26 cellular contexts compared by ENCODE assay signal in the genomic region with DNA sequence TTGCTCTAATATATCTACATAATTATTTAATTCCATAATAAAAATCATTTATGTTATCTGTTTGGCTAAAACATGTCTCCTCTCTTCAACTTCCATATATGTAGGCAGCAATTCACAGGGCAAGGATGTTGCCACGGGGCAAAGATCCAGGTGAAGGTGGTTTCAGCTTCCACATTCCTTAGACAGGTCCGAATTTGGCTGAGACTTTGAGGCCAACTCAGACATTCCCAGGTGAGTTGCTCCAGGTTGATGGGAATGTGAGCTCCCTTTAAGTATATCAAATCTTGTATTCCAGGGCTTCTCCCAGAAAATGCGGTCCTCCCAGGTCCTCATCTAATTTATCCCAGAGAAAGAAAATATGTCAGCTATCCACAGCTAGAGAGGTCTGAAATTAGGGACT. TPM values are rescaled to one million over a fixed set of nuclear protein-coding genes. Genes with fewer than 3 reads are reported as not detected.
"Had no signal": no experiment of that assay in that cellular context is flagged by ENCODE, and none has a peak within 500 bp of the region (broad histone marks: within the 10 kb centered on the region; RNA-seq: fewer than 3 reads in every experiment).

No MANE protein-coding gene starts in this region.

- ATAC-seq: esophagus mucosa; gastrocnemius medialis; heart right ventricle; lower lobe of right lung; sciatic nerve; stimulated activated memory B cell treated with anti-CD40 and anti-IgM and Interleukin-4, amounts not matched to agents 10 μg/mL and 1 μg/mL and 100 μg/mL, for 72 hours; upper lobe of right lung had no signal

- H3K27me3 ChIP-seq: gastrocnemius medialis, heart right ventricle, neutrophil, spleen, tibial artery, upper lobe of right lung, vagina had no signal

- H3K9me3 Mint-ChIP-seq: naive B cell; stimulated activated memory B cell treated with anti-CD40 and anti-IgM and Interleukin-4, amounts not matched to agents 10 μg/mL and 1 μg/mL and 100 μg/mL, for 72 hours; stimulated activated naive CD8-positive, alpha-beta T cell treated with anti-CD3 and anti-CD28 coated beads, Interleukin-15, Interleukin-2, amounts not matched to agents 100 ng/mL and 50 ng/mL, for 24 hours had no signal

- FAIRE-seq: colon had no signal

- H3K27ac ChIP-seq: gastrocnemius medialis, left ventricle myocardium inferior, lower lobe of right lung, tibial artery, upper lobe of right lung, vagina had no signal

- DNase-seq: effector CD4-positive, alpha-beta T cell; gastrocnemius medialis; heart right ventricle; hypothalamus; islet precursor cell; left ventricle myocardium inferior; lower lobe of right lung; mesenchymal stem cell; naive B cell; posterior cingulate gyrus; spleen; stimulated activated CD4-positive, alpha-beta T cell treated with anti-CD3 and anti-CD28 coated beads, Interleukin-15, amount 100 ng/mL, for 24 hours; stimulated activated CD4-positive, alpha-beta T cell treated with anti-CD3 and anti-CD28 coated beads, Interleukin-1b, Interleukin-23, amount 100 ng/mL, for 48 hours; stimulated activated CD4-positive, alpha-beta T cell treated with anti-CD3 and anti-CD28 coated beads, Interleukin-4, amount 100 ng/mL, for 24 hours; tibial artery; upper lobe of right lung had no signal

- H3K36me3 ChIP-seq: gastrocnemius medialis, heart right ventricle, left ventricle myocardium inferior, lower lobe of right lung, neutrophil, spleen, tibial artery, upper lobe of right lung, vagina had no signal

- H3K27ac Mint-ChIP-seq: stimulated activated memory B cell treated with anti-CD40 and anti-IgM and Interleukin-4, amounts not matched to agents 10 μg/mL and 1 μg/mL and 100 μg/mL, for 72 hours; stimulated activated naive CD8-positive, alpha-beta T cell treated with anti-CD3 and anti-CD28 coated beads, Interleukin-15, Interleukin-2, amounts not matched to agents 100 ng/mL and 50 ng/mL, for 24 hours had no signal

- H3K27me3 Mint-ChIP-seq: naive B cell; stimulated activated memory B cell treated with anti-CD40 and anti-IgM and Interleukin-4, amounts not matched to agents 10 μg/mL and 1 μg/mL and 100 μg/mL, for 72 hours; stimulated activated naive CD8-positive, alpha-beta T cell treated with anti-CD3 and anti-CD28 coated beads, Interleukin-15, Interleukin-2, amounts not matched to agents 100 ng/mL and 50 ng/mL, for 24 hours had no signal

- H3K4me3 Mint-ChIP-seq: naive B cell; stimulated activated memory B cell treated with anti-CD40 and anti-IgM and Interleukin-4, amounts not matched to agents 10 μg/mL and 1 μg/mL and 100 μg/mL, for 72 hours; stimulated activated naive CD8-positive, alpha-beta T cell treated with anti-CD3 and anti-CD28 coated beads, Interleukin-15, Interleukin-2, amounts not matched to agents 100 ng/mL and 50 ng/mL, for 24 hours had no signal

- H3K36me3 Mint-ChIP-seq: naive B cell; stimulated activated memory B cell treated with anti-CD40 and anti-IgM and Interleukin-4, amounts not matched to agents 10 μg/mL and 1 μg/mL and 100 μg/mL, for 72 hours had no signal

- H3K4me1 ChIP-seq: gastrocnemius medialis, left ventricle myocardium inferior, tibial artery, upper lobe of right lung, vagina had no signal

- H3K4me3 ChIP-seq: gastrocnemius medialis, heart right ventricle, left ventricle myocardium inferior, lower lobe of right lung, spleen, tibial artery, upper lobe of right lung, vagina had no signal

RNA-seq across cellular contexts. Expression of gene AOAH, which starts 15.1 kb away (rescaled TPM):
- total RNA-seq: fibroblast of lung, osteocyte, pulmonary artery endothelial cell had no signal
- polyA plus RNA-seq: fibroblast of lung had no signal
